Comparison of ENCODE assay signal across 31 cellular contexts in the genomic region with DNA sequence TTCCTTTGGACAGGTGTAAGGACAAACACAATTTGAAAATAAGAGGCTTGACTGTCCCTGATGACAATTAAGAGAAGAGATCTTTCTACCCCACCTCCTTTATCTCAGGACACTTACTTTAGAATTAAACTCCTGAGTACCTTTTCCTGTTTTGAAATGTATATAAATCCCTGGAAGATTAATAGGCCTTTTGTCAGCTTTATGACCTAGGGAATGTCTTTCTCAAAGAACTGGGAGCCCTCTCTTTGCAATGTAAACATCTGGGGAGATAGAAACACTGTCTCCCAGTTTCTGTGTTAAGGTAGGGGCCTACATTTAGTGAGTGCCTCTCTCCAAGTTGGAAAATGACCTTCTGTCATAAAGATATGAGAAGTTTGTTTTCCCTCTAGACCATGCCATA.
"Had no signal": no experiment of that assay in that cellular context is flagged by ENCODE, and none has a peak within 500 bp of the region (broad histone marks: within the 10 kb centered on the region; RNA-seq: fewer than 3 reads in every experiment).

No MANE protein-coding gene starts in this region.

- H3K9me3 ChIP-seq: body of pancreas, gastrocnemius medialis, pancreas, psoas muscle, sigmoid colon, thyroid gland, upper lobe of left lung, vagina had no signal

- H3K4me1 ChIP-seq: gastrocnemius medialis, psoas muscle, sigmoid colon, thyroid gland, upper lobe of left lung, vagina had no signal

- H3K4me3 ChIP-seq: body of pancreas, gastrocnemius medialis, pancreas, psoas muscle, sigmoid colon, smooth muscle cell, thyroid gland, upper lobe of left lung, vagina had no signal

- H3K27ac Mint-ChIP-seq: activated CD4-positive, alpha-beta T cell treated with anti-CD3 and anti-CD28 coated beads for 36 hours; activated CD8-positive, alpha-beta memory T cell treated with anti-CD3 and anti-CD28 coated beads, Interleukin-2, amount 10 ng/mL, durations not matched to agents 7 days and 5 days; activated CD8-positive, alpha-beta T cell treated with anti-CD3 and anti-CD28 coated beads, Interleukin-2, amount 10 ng/mL, durations not matched to agents 7 days and 5 days; activated naive CD8-positive, alpha-beta T cell; activated T-helper 2 cell treated with anti-CD3 and anti-CD28 coated beads, Interferon-gamma antibody, Interleukin-2, Interleukin-4, amounts not matched to agents 10 μg/mL and 5 μg/mL and 100 μg/mL, durations not matched to agents 14 hours and 24 hours and 36 hours; mesothelial cell of epicardium; naive B cell; stimulated activated memory B cell treated with anti-CD40 and anti-IgM and Interleukin-4, amounts not matched to agents 10 μg/mL and 1 μg/mL and 100 μg/mL, for 72 hours; T-helper 2 cell treated with Interferon-gamma antibody and Interleukin-4, amounts not matched to agents 5 μg/mL and 100 μg/mL, for 36 hours had no signal

- H3K27ac ChIP-seq: body of pancreas, gastrocnemius medialis, pancreas, psoas muscle, sigmoid colon, thyroid gland, upper lobe of left lung, vagina had no signal

- H3K27me3 ChIP-seq: body of pancreas, gastrocnemius medialis, pancreas, sigmoid colon, thyroid gland, upper lobe of left lung, vagina had no signal

- H3K9me3 Mint-ChIP-seq: activated T-helper 2 cell treated with anti-CD3 and anti-CD28 coated beads, Interferon-gamma antibody, Interleukin-2, Interleukin-4, amounts not matched to agents 10 μg/mL and 5 μg/mL and 100 μg/mL, durations not matched to agents 14 hours and 24 hours and 36 hours; stimulated activated memory B cell treated with anti-CD40 and anti-IgM and Interleukin-4, amounts not matched to agents 10 μg/mL and 1 μg/mL and 100 μg/mL, for 72 hours; T-helper 2 cell treated with Interferon-gamma antibody and Interleukin-4, amounts not matched to agents 5 μg/mL and 100 μg/mL, for 36 hours had no signal

- H3K27me3 Mint-ChIP-seq: activated CD4-positive, alpha-beta T cell treated with anti-CD3 and anti-CD28 coated beads for 36 hours; activated CD8-positive, alpha-beta memory T cell treated with anti-CD3 and anti-CD28 coated beads, Interleukin-2, amount 10 ng/mL, durations not matched to agents 7 days and 5 days; stimulated activated memory B cell treated with anti-CD40 and anti-IgM and Interleukin-4, amounts not matched to agents 10 μg/mL and 1 μg/mL and 100 μg/mL, for 72 hours; stimulated activated naive CD8-positive, alpha-beta T cell treated with anti-CD3 and anti-CD28 coated beads, Interleukin-15, amount 100 ng/mL, for 72 hours had no signal

- H3K36me3 Mint-ChIP-seq: activated CD8-positive, alpha-beta memory T cell treated with anti-CD3 and anti-CD28 coated beads, Interleukin-2, amount 10 ng/mL, durations not matched to agents 7 days and 5 days; activated naive CD8-positive, alpha-beta T cell; mesothelial cell of epicardium; naive B cell; stimulated activated memory B cell treated with anti-CD40 and anti-IgM and Interleukin-4, amounts not matched to agents 10 μg/mL and 1 μg/mL and 100 μg/mL, for 72 hours had no signal

- H3K4me1 Mint-ChIP-seq: activated CD4-positive, alpha-beta T cell treated with anti-CD3 and anti-CD28 coated beads for 36 hours; activated CD8-positive, alpha-beta memory T cell treated with anti-CD3 and anti-CD28 coated beads, Interleukin-2, amount 10 ng/mL, durations not matched to agents 7 days and 5 days; naive B cell; stimulated activated memory B cell treated with anti-CD40 and anti-IgM and Interleukin-4, amounts not matched to agents 10 μg/mL and 1 μg/mL and 100 μg/mL, for 72 hours; stimulated activated naive CD8-positive, alpha-beta T cell treated with anti-CD3 and anti-CD28 coated beads, Interleukin-15, amount 100 ng/mL, for 72 hours had no signal

- H3K4me3 Mint-ChIP-seq: activated CD4-positive, alpha-beta T cell treated with anti-CD3 and anti-CD28 coated beads for 36 hours; activated CD8-positive, alpha-beta memory T cell treated with anti-CD3 and anti-CD28 coated beads, Interleukin-2, amount 10 ng/mL, durations not matched to agents 7 days and 5 days; activated CD8-positive, alpha-beta T cell treated with anti-CD3 and anti-CD28 coated beads, Interleukin-2, amount 10 ng/mL, durations not matched to agents 7 days and 5 days; activated naive CD8-positive, alpha-beta T cell; mesothelial cell of epicardium; naive B cell; stimulated activated memory B cell treated with anti-CD40 and anti-IgM and Interleukin-4, amounts not matched to agents 10 μg/mL and 1 μg/mL and 100 μg/mL, for 72 hours; stimulated activated naive CD8-positive, alpha-beta T cell treated with anti-CD3 and anti-CD28 coated beads, Interleukin-15, amount 100 ng/mL, for 72 hours; T-helper 2 cell treated with Interferon-gamma antibody and Interleukin-4, amounts not matched to agents 5 μg/mL and 100 μg/mL, for 36 hours had no signal

- H3K36me3 ChIP-seq: gastrocnemius medialis, pancreas, sigmoid colon, thyroid gland, upper lobe of left lung, vagina had no signal

- DNase-seq: activated CD4-positive, alpha-beta T cell treated with anti-CD3 and anti-CD28 coated beads for 36 hours; activated CD4-positive, CD25-positive, alpha-beta regulatory T cell; activated CD8-positive, alpha-beta memory T cell treated with anti-CD3 and anti-CD28 coated beads, Interleukin-2, amount 10 ng/mL, durations not matched to agents 7 days and 5 days; activated CD8-positive, alpha-beta T cell treated with anti-CD3 and anti-CD28 coated beads, Interleukin-2, amount 10 ng/mL, durations not matched to agents 7 days and 5 days; activated naive CD4-positive, alpha-beta T cell; activated T-cell treated with anti-CD3 and anti-CD28 coated beads, Interleukin-2, amount 50 U/mL, for 48 hours; aorta; body of pancreas; dermis blood vessel endothelial cell; effector CD4-positive, alpha-beta T cell; gastrocnemius medialis; glutamatergic neuron; left cardiac atrium; naive B cell; nucleus accumbens; pancreas; psoas muscle; sigmoid colon; stimulated activated CD4-positive, alpha-beta T cell treated with anti-CD3 and anti-CD28 coated beads, Interleukin-1b, Interleukin-23, amount 100 ng/mL, for 48 hours; stimulated activated CD4-positive, alpha-beta T cell treated with anti-CD3 and anti-CD28 coated beads, Interleukin-4, amount 100 ng/mL, for 4 hours; stimulated activated CD8-positive, alpha-beta memory T cell treated with anti-CD3 and anti-CD28 coated beads, Interleukin-4, amount 100 ng/mL, for 48 hours; stimulated activated naive CD8-positive, alpha-beta T cell treated with anti-CD3 and anti-CD28 coated beads, Interleukin-15, amount 100 ng/mL, for 72 hours; thyroid gland; upper lobe of left lung had no signal
